In genomic region chr14:23557521-23557920, GRCh38 we compare ENCODE assay signal across 1 cellular context.
TF ChIP-seq lines count a peak whose summit lies in the region.

No MANE protein-coding gene starts in this region.

TF ChIP-seq in H1, 55 proteins besides CTCF, POLR2A, EP300 and RAD21:
- TF ChIP-seq FOSL1 (IDR thresholded peaks at IDR 0.05; ENCODE audit: insufficient read depth, low read depth, low read length) (no peak), ATF3 (IDR thresholded peaks at IDR 0.05; ENCODE audit: insufficient read depth, low read depth, low read length) (no peak), BRCA1 (IDR thresholded peaks at IDR 0.05; ENCODE audit: low read depth, low read length) (no peak), RXRA (IDR thresholded peaks at IDR 0.05; ENCODE audit: insufficient read depth, low read depth, low read length) (no peak), KDM5A (IDR thresholded peaks at IDR 0.05; ENCODE audit: low read length) (no peak), CBX5 (IDR thresholded peaks at IDR 0.05; ENCODE audit: low read depth, low read length) (no peak), HDAC6 (IDR thresholded peaks at IDR 0.05; ENCODE audit: low read depth, low read length) (no peak), PHF8 (conservative IDR thresholded peaks at IDR 0.05; ENCODE audit: low read depth, low read length) (no peak), SAP30 (IDR thresholded peaks at IDR 0.05; ENCODE audit: insufficient read depth, insufficient replicate concordance, low read length) (no peak)
TF ChIP-seq in H1: peak in this region for 0.
